Comparison of ENCODE assay signal across 7 cellular contexts in genomic region chr21:32245971-32246370, GRCh38. TPM values are rescaled to one million over a fixed set of nuclear protein-coding genes. Genes with fewer than 3 reads are reported as not detected.
"Had no signal": no experiment of that assay in that cellular context is flagged by ENCODE, and none has a peak within 500 bp of the region (broad histone marks: within the 10 kb centered on the region; RNA-seq: fewer than 3 reads in every experiment).

No MANE protein-coding gene starts in this region.

- H3K9me3 ChIP-seq: HAP-1 had no signal

- H3K4me3 ChIP-seq: GM23338, HAP-1 had no signal

- H3K9me3 Mint-ChIP-seq: HFFc6 had no signal

- H3K9ac ChIP-seq: KMS-11 had no signal

- H2AFZ ChIP-seq: GM23338 had no signal

- H3K4me1 Mint-ChIP-seq: GM23338 had no signal

- H3K4me1 ChIP-seq: HAP-1 had no signal

- H3K4me3 Mint-ChIP-seq: GM23338, HFFc6, IgD-negative memory B cell had no signal

- H3K36me3 ChIP-seq: HAP-1 had no signal

- DNase-seq: HFFc6, KBM-7 had no signal

- H3K27ac Mint-ChIP-seq: GM23338, HFFc6 had no signal

- H3K27ac ChIP-seq: HL-60, KMS-11 had no signal

- H3K4me2 ChIP-seq: GM23338, KMS-11 had no signal

RNA-seq across cellular contexts. Expression of gene MRAP, which starts 52.7 kb away (rescaled TPM):
- total RNA-seq: GM23338, HFFc6 had no signal
- polyA plus RNA-seq: IgD-negative memory B cell had no signal
